Comparison of ENCODE assay signal across 8 cellular contexts in the genomic region with DNA sequence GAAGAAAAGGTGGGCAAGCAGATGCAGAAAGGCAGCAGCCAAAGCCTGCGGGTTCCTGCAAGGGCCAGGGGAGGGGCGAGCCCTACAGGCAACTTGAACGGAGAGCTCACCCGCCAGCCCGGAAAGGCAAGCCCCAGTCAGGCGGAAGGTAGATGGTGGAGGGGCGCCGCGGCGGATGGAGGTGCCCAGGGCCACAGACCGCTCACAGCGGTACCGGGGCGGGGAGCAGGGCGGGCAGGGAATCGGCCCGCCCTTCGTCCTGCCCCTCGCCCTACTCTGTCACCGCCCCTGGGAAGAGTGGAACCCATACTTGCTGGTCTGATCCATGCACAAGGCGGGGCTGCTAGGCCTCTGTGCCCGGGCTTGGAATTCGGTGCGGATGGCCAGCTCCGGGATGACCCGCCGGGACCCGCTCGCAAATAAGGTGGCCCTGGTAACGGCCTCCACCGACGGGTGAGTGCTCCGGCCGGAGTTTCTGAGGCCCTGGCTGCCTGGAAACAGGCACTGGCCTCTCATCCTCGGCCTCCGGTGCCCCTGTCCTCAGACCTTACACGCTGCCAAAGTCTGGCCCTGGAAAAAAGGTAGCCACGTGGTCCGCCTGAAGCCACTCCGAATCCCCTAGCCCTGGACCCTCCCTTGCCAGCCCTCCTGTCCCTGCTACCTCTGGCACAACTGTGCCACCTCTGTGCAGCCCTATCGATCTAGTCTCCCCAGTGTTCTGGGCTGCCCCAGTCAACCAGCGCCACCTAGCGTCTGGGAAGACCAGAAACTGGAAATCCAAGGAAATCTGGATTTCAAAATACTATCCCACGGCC. TPM values are rescaled to one million over a fixed set of nuclear protein-coding genes. Genes with fewer than 3 reads are reported as not detected.
DNase-seq lines count a peak whose midpoint lies in the region; ATAC-seq, FAIRE-seq and TF ChIP-seq lines count a peak whose summit lies in the region.

TSS of gene DHRS4 (plus strand) at position 307 of the 815 bp plus-strand sequence. CDS start at position 326, 19 bp downstream.

- no peaks in the 10 kb centered on the region for H3K27me3 Mint-ChIP-seq in brain

- H3K4me3 ChIP-seq in A549 (peak within 1 kb of the TSS; percentile 80), iPS-18a (ENCODE audit: low read length) (peak within 1 kb of the TSS; percentile 98), skeletal muscle tissue (ENCODE audit: low read length in 3 of 3) (peak within 1 kb of the TSS; percentile 89 to 97 (median 95))

- no peaks in the 10 kb centered on the region for H3K36me3 ChIP-seq in iPS-18a (ENCODE audit: control insufficient read depth, low read depth, low read length)
- peaks cover 0 to 6% (median 3%) of the 10 kb centered on the region in 3 donors for H3K36me3 ChIP-seq in skeletal muscle tissue (ENCODE audit: control insufficient read depth in 3 of 3, insufficient read depth in 3 of 3, low read length in 3 of 3)

- H3K9ac ChIP-seq in iPS-18a (ENCODE audit: low read length) (peak within 1 kb of the TSS; percentile 91), skeletal muscle tissue (ENCODE audit: low read depth in 1 of 3, low read length in 3 of 3) (peak within 1 kb of the TSS; percentile 96 to 97 (median 96))

- peaks cover under 1 to 20% (median 9%) of the 10 kb centered on the region in 5 experiments for H3K9me3 Mint-ChIP-seq in brain

- TF ChIP-seq EP300 in A549 (IDR thresholded peaks at IDR 0.05), result no peak

- H3K27ac ChIP-seq in A549, result peak within 1 kb of the TSS; percentile 90 to 97
- H3K27ac ChIP-seq in iPS-18a (ENCODE audit: low read length), result peak within 1 kb of the TSS; percentile 69
- H3K27ac ChIP-seq in skeletal muscle tissue (ENCODE audit: low read depth, low read length), result peak within 1 kb of the TSS; percentile 77

- peaks cover 33% of the 10 kb centered on the region for H3K4me1 Mint-ChIP-seq in brain

- peaks cover 8% of the 10 kb centered on the region for H3K36me3 Mint-ChIP-seq in brain

- peak within 1 kb of the TSS; percentile 95 to 99 (median 97) for H3K4me3 Mint-ChIP-seq in brain

- POLR2A ChIA-PET in A549 (lab: Yijun Ruan, JAX), result no interaction called here

- peak; percentile 53 for TF ChIP-seq POLR2A in A549 (IDR thresholded peaks at IDR 0.05; ENCODE audit: low read length)
- TF ChIP-seq POLR2A in GM18526 (IDR thresholded peaks at IDR 0.05; ENCODE audit: extremely low read depth, insufficient read length), result peak; percentile 66

- H3K4me1 ChIP-seq in A549 (peaks cover 5% of the 10 kb centered on the region; the same call in 1 of the 3 replicates), iPS-18a (ENCODE audit: control insufficient read depth, low read depth, low read length) (no peaks in the 10 kb centered on the region), skeletal muscle tissue (ENCODE audit: control insufficient read depth in 3 of 3, insufficient read depth in 3 of 3, low read length in 3 of 3) (peaks cover 21 to 24% (median 22%) of the 10 kb centered on the region in 3 donors)

- H3K9me3 ChIP-seq in A549 (no peaks in the 10 kb centered on the region), iPS-18a (ENCODE audit: control insufficient read depth, low read depth, low read length) (no peaks in the 10 kb centered on the region), skeletal muscle tissue (ENCODE audit: control insufficient read depth in 3 of 3, low read length in 3 of 3) (no peaks in the 10 kb centered on the region)

- H3K4me2 ChIP-seq in A549, result peak within 1 kb of the TSS; percentile 87

- peak; percentile 99 for ATAC-seq in A549
- ATAC-seq in HG03095 (IDR thresholded peaks at IDR 0.05; ENCODE audit: unreplicated experiment), result peak; percentile 92

- H3K27me3 ChIP-seq in iPS-18a (ENCODE audit: control insufficient read depth, insufficient read depth, low read length) (no peaks in the 10 kb centered on the region), skeletal muscle tissue (ENCODE audit: control insufficient read depth in 3 of 3, insufficient read depth in 3 of 3, low read length in 3 of 3) (no peaks in the 10 kb centered on the region)

- FAIRE-seq in A549 (lab: Jason Lieb, UNC), result no peak

- TF ChIP-seq CTCF in A549 (IDR thresholded peaks at IDR 0.05) (peak; percentile 88), brain (conservative IDR thresholded peaks at IDR 0.05) (peak; percentile 93 to 94)

- DNase-seq in A549 (ENCODE audit: low read depth in 1 of 2, low spot score in 1 of 2), result peak; percentile 64 to 85
- peak; percentile 89 for DNase-seq in NCI-H2107 treated with DMSO at 0.1 percent for 48 hours (lab: John Stamatoyannopoulos, UW; ENCODE audit: unreplicated experiment)
- peak; percentile 92 for DNase-seq in UCSD-AML1 (lab: John Stamatoyannopoulos, UW; ENCODE audit: unreplicated experiment)

- peak within 1 kb of the TSS; percentile 98 to 100 (median 99) for H3K27ac Mint-ChIP-seq in brain

- CTCF ChIA-PET in A549 (lab: Yijun Ruan, JAX), result interaction anchor here (0.8 to 2.2 kb wide), 7 partner anchors 9 to 341 kb away, joined by 3 to 7 read pairs (median 4); no protein-coding TSS in a partner anchor

- peak; percentile 54 to 65 for TF ChIP-seq RAD21 in A549 (conservative IDR thresholded peaks at IDR 0.05 in 1 of 2, IDR thresholded peaks at IDR 0.05 in 1 of 2)

- WGBS in A549 (ENCODE audit: missing lambda C conversion rate), result 2% methylated on average over 24 of the region's 44 CpGs

TF ChIP-seq in A549, 52 proteins besides CTCF, POLR2A, EP300 and RAD21:
- TF ChIP-seq ZSCAN20 (CRISPR knock-in tag; IDR thresholded peaks at IDR 0.05) (no peak), HOXB5 (CRISPR knock-in tag; IDR thresholded peaks at IDR 0.05) (no peak), BCL3 (IDR thresholded peaks at IDR 0.05) (peak; percentile 76; the same call in 2 of the 3 replicates), KDM5A (IDR thresholded peaks at IDR 0.05) (peak; percentile 51; the same call in 1 of the 2 replicates), PHF8 (IDR thresholded peaks at IDR 0.05; ENCODE audit: borderline replicate concordance, low read depth) (peak; percentile 98), RNF2 (IDR thresholded peaks at IDR 0.05; ENCODE audit: borderline replicate concordance, low read depth) (no peak), JUN (IDR thresholded peaks at IDR 0.05) (peak; percentile 82 to 85), TFCP2L1 (CRISPR knock-in tag; IDR thresholded peaks at IDR 0.05) (peak; percentile 61; the same call in 1 of the 2 replicates), CEBPB (IDR thresholded peaks at IDR 0.05) (peak; percentile 27 to 48; a peak in 1 of 4 replicates), SMC3 (IDR thresholded peaks at IDR 0.05) (peak; percentile 45; the same call in 1 of the 3 replicates), HOXB13 (CRISPR knock-in tag; IDR thresholded peaks at IDR 0.05; ENCODE audit: low read depth) (no peak; the same call in 1 of the 2 replicates)
- TF ChIP-seq, protein P1, sequence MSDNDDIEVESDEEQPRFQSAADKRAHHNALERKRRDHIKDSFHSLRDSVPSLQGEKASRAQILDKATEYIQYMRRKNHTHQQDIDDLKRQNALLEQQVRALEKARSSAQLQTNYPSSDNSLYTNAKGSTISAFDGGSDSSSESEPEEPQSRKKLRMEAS (IDR thresholded peaks at IDR 0.05), result peak; percentile 73

RNA-seq across cellular contexts. Expression of gene DHRS4, which starts in this region (rescaled TPM):
- polyA plus RNA-seq in A549 (2011; rRNA removed) (26.5 and 28.5 TPM in 2 replicates), A549 (2017; fragmentation: RNase III; extraction: RNeasy Plus Mini Kit Qiagen cat#74134 plus additional on column Dnase treatment) (60.9 to 64.8 TPM (median 62.7 TPM) in 3 replicates), brain (ENCODE audit: insufficient read depth, low read depth, low replicate concordance) (29.5 TPM)
- 57.8 and 60.2 TPM in 2 replicates for polyA plus RNA-seq in A549 (2012; cell fraction: cytosol; rRNA removed)
- polyA plus RNA-seq in A549 (2012; cell fraction: nucleus; rRNA removed), result 39.2 and 41.7 TPM in 2 replicates
- polyA minus RNA-seq in A549 (2011; rRNA and poly(A)+ RNA removed), result 18.8 and 21.7 TPM in 2 replicates
- 21.4 TPM for total RNA-seq in skeletal muscle tissue

Comparison
In these comparisons a context has a peak if more than half of its experiments do, and no peak if none do; other contexts are left out.
1. Peak in every context shown above with its lines: DNase-seq, ATAC-seq, H3K4me3 ChIP-seq and H3K27ac ChIP-seq.